1 cellular context compared by ENCODE assay signal in the genomic region with DNA sequence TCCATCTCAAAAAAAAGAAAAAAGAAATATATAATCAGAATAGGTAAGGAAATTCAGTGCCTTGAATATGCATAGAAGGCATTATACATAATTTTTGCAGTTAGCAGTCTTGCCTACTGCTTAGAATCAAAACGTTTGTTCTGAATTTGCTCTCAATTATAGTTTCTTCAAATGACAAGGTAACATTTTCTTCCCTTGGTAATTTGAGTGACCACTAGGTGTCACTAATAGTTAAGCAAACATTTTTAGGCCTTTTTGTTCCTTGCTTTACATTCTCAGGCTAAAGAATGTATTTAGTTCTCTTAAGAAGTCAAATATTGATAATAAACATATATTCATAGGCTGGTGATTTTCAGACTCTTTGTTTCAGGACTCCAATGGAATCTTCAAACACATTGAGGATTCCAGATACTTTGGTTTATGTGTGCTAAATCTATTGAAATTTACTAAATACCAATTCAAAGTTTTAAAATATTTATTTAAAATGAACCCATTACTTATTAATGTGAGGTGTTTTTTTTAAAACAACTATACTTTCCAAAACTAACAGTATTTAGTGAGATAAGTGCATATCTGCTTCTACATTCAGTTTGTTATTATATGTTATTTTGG.
TF ChIP-seq lines count a peak whose summit lies in the region.

No MANE protein-coding gene starts in this region.

TF ChIP-seq in liver, 16 proteins besides CTCF, POLR2A, EP300 and RAD21 (continued from another document):
- TF ChIP-seq, protein P1, sequence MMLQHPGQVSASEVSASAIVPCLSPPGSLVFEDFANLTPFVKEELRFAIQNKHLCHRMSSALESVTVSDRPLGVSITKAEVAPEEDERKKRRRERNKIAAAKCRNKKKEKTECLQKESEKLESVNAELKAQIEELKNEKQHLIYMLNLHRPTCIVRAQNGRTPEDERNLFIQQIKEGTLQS (IDR thresholded peaks at IDR 0.05) = no peak
TF ChIP-seq in liver: peak in this region for 0.
